In the genomic region with DNA sequence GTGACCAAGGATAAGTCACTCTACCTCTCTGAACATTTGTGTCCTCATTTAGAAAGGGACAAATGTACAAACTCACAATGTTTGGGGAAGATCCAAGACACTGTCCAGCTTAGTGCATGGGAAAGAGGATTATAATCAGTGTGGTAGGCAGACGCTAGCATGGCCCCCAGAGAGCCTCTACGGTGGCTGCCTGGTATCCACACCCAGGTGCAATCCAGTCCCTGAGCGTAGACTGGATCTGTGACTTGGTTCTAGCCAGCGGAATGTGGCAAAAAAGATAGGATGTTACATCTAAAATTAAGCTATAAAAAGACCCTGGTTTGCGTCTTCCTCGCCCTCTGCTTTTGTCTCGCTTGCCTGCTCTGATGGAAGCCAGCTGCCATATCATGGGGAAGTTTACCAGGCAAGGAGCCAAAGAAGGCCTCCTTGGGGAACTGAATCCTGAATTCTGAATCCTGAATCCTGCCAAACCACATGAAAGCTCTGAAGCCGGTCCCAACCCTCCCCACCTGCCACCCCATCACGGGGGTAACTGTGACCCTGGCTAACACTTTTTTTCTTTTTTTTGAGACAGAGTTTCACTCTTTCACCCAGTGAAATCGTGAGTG, we compare ENCODE assay signal across 13 cellular contexts. TPM values are rescaled to one million over a fixed set of nuclear protein-coding genes. Genes with fewer than 3 reads are reported as not detected.
DNase-seq lines count a peak whose midpoint lies in the region; TF ChIP-seq lines count a peak whose summit lies in the region.
"Had no signal": no experiment of that assay in that cellular context is flagged by ENCODE, and none has a peak within 500 bp of the region (broad histone marks: within the 10 kb centered on the region; RNA-seq: fewer than 3 reads in every experiment).

No MANE protein-coding gene starts in this region.

- H3K4me1 ChIP-seq in adrenal gland (replicated peaks in 1 of 2), result peaks cover 0 to 34% of the 10 kb centered on the region in 2 donors
- no peaks in the 10 kb centered on the region for H3K4me1 ChIP-seq in cardiac muscle cell (ENCODE audit: low read depth)
- H3K4me1 ChIP-seq in sigmoid colon, result peaks cover 0 to 46% (median 37%) of the 10 kb centered on the region in 4 donors

- peak overlapping the region in 2 of 5 donors; percentile 49 to 70 for H3K27ac ChIP-seq in adrenal gland
- H3K27ac ChIP-seq in cardiac muscle cell, result no peak overlapping the region
- H3K27ac ChIP-seq in sigmoid colon, result peak overlapping the region; percentile 25 to 65 (median 45)

- intact Hi-C loops in adrenal gland (cut with DNase I) (no loop called here), sigmoid colon (cut with DNase I) (no loop called here)

- no peaks in the 10 kb centered on the region for H3K9me3 Mint-ChIP-seq in type B pancreatic cell
- H3K9me3 Mint-ChIP-seq: activated T-helper 1 cell treated with anti-CD3 and anti-CD28 coated beads, Interleukin-12 subunit alpha, Interleukin-12 subunit beta, Interleukin-2, Interleukin-4 antibody, amounts not matched to agents 30 ng/mL and 10 ng/mL and 1 ng/mL, durations not matched to agents 14 hours and 24 hours and 36 hours had no signal

- TF ChIP-seq POLR2A in adrenal gland (IDR thresholded peaks at IDR 0.05) (no peak), sigmoid colon (IDR thresholded peaks at IDR 0.05) (no peak)

- H3K27me3 ChIP-seq in adrenal gland (no peaks in the 10 kb centered on the region), cardiac muscle cell (no peaks in the 10 kb centered on the region), sigmoid colon (no peaks in the 10 kb centered on the region)

- DNase-seq in DMS79 (lab: John Stamatoyannopoulos, UW) (peak; percentile 65), adrenal gland (peak in 6 of 7 donors; percentile 37 to 71 (median 42)), cardiac muscle cell (ENCODE audit: low read depth in 1 of 2, low spot score in 1 of 2) (peak; percentile 39 to 93), sigmoid colon (peak; percentile 89), globus pallidus (ENCODE audit: low spot score) (no peak), NCI-H2227 treated with DMSO at 0.1 percent for 48 hours (lab: John Stamatoyannopoulos, UW) (no peak), 8988T (no peak), type B pancreatic cell (ENCODE audit: extremely low spot score, unreplicated experiment) (no peak)
- DNase-seq: DMS53; islet precursor cell; PC-3; stimulated activated CD8-positive, alpha-beta memory T cell treated with anti-CD3 and anti-CD28 coated beads, Interleukin-4, amount 100 ng/mL, for 48 hours had no signal

- H3K27me3 Mint-ChIP-seq in type B pancreatic cell, result peaks cover 9% of the 10 kb centered on the region

- WGBS in adrenal gland, 4 donors, result 61 to 68% (median 62%) methylated on average over 10 of the region's 10 CpGs
- WGBS in sigmoid colon, 2 donors, result 48 to 67% methylated on average over 10 of the region's 10 CpGs

- peaks cover 28% of the 10 kb centered on the region for H3K4me1 Mint-ChIP-seq in type B pancreatic cell (ENCODE audit: unreplicated experiment)

- H3K36me3 ChIP-seq in adrenal gland (replicated peaks in 1 of 2) (no peaks in the 10 kb centered on the region), cardiac muscle cell (no peaks in the 10 kb centered on the region), sigmoid colon (no peaks in the 10 kb centered on the region)

- no peaks in the 10 kb centered on the region for H3K36me3 Mint-ChIP-seq in type B pancreatic cell

- H3K27ac Mint-ChIP-seq in type B pancreatic cell, result no peak overlapping the region
- H3K27ac Mint-ChIP-seq: activated T-helper 1 cell treated with anti-CD3 and anti-CD28 coated beads, Interleukin-12 subunit alpha, Interleukin-12 subunit beta, Interleukin-2, Interleukin-4 antibody, amounts not matched to agents 30 ng/mL and 10 ng/mL and 1 ng/mL, durations not matched to agents 14 hours and 24 hours and 36 hours had no signal

- H3K4me3 Mint-ChIP-seq in type B pancreatic cell, result no peak overlapping the region
- H3K4me3 Mint-ChIP-seq: activated T-helper 1 cell treated with anti-CD3 and anti-CD28 coated beads, Interleukin-12 subunit alpha, Interleukin-12 subunit beta, Interleukin-2, Interleukin-4 antibody, amounts not matched to agents 30 ng/mL and 10 ng/mL and 1 ng/mL, durations not matched to agents 14 hours and 24 hours and 36 hours had no signal

- H3K9me3 ChIP-seq in adrenal gland (replicated peaks in 1 of 3) (no peaks in the 10 kb centered on the region), cardiac muscle cell (ENCODE audit: low read depth) (no peaks in the 10 kb centered on the region), sigmoid colon (no peaks in the 10 kb centered on the region)

- TF ChIP-seq CTCF in adrenal gland (IDR thresholded peaks at IDR 0.05) (no peak), cardiac muscle cell (IDR thresholded peaks at IDR 0.05; ENCODE audit: low read depth, low read length) (no peak), sigmoid colon (IDR thresholded peaks at IDR 0.05) (no peak), type B pancreatic cell (conservative IDR thresholded peaks at IDR 0.05) (no peak)

- H3K4me3 ChIP-seq in adrenal gland (no peak overlapping the region), cardiac muscle cell (no peak overlapping the region), sigmoid colon (no peak overlapping the region)

- TF ChIP-seq EP300 in sigmoid colon (IDR thresholded peaks at IDR 0.05), result no peak

RNA-seq across cellular contexts. Expression of a gene that starts 51.6 kb away (rescaled TPM):
- 1 to 10 TPM; 1.3 to 5.0 (median 3.9) TPM for total RNA-seq in adrenal gland
- polyA plus RNA-seq in adrenal gland, result 1 to 10 TPM; 1.5 to 5.6 (median 4.8) TPM
- total RNA-seq in cardiac muscle cell, result 8.4 and 25.0 TPM in 2 replicates
- polyA plus RNA-seq in cardiac muscle cell, result 6.3 and 6.6 TPM in 2 replicates
- 10 to 100 TPM in 3 of 4 donors, 1 to 10 TPM in 1; 6.2 to 13.0 (median 10.3) TPM for total RNA-seq in sigmoid colon
- polyA plus RNA-seq in sigmoid colon, result 1 to 10 TPM; 1.4 to 4.8 (median 3.6) TPM
- total RNA-seq in type B pancreatic cell (ENCODE audit: low replicate concordance), result 1.7 and 5.0 TPM in 2 replicates
- total RNA-seq: PC-3 had no signal

Comparison
In these comparisons a context has a peak if more than half of its experiments do, and no peak if none do; other contexts are left out.
1. DNase-seq: peak in DMS79 (single experiment), adrenal gland (6 of 7), cardiac muscle cell (2 of 2) and sigmoid colon (single experiment); none in globus pallidus (single experiment), NCI-H2227 treated with DMSO at 0.1 percent for 48 hours (single experiment), 8988T (single experiment) and type B pancreatic cell (single experiment).